In the genomic region with DNA sequence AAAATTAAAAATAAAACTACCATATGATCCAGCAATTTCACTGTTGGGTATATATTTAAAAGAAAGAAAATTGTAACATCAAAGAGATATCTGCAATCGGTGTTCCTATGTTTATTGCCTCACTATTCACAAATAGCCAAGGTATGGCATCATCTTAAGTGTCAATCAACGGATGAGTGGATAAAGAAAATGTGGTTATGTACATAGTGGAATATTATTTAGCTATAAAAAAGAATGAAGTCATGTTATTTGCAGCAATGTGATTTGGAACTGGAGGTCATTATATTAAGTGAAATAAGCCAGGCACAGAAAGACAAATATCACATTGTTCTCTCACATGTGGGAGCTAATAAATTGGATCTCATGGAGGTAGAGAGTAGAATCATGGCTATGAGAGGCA, we compare ENCODE assay signal across 8 cellular contexts.
DNase-seq lines count a peak whose midpoint lies in the region; ATAC-seq, FAIRE-seq and TF ChIP-seq lines count a peak whose summit lies in the region.

No MANE protein-coding gene starts in this region.

- H3K36me3 Mint-ChIP-seq in activated CD4-positive, alpha-beta memory T cell treated with anti-CD3 and anti-CD28 coated beads for 36 hours = no peaks in the 10 kb centered on the region

- DNase-seq in cardiac muscle cell (ENCODE audit: low read depth in 1 of 2, low spot score in 1 of 2) (no peak), heart right ventricle (no peak), upper lobe of right lung (no peak), frontal cortex (ENCODE audit: low spot score in 2 of 2) (no peak), NAMALWA (ENCODE audit: low spot score) (no peak), small intestine (no peak)
- no peak for DNase-seq in activated CD4-positive, alpha-beta memory T cell treated with anti-CD3 and anti-CD28 coated beads for 36 hours

- peaks cover 17% of the 10 kb centered on the region for H3K4me1 Mint-ChIP-seq in activated CD4-positive, alpha-beta memory T cell treated with anti-CD3 and anti-CD28 coated beads for 36 hours (ENCODE audit: low read depth)

- H3K27ac Mint-ChIP-seq in activated CD4-positive, alpha-beta memory T cell treated with anti-CD3 and anti-CD28 coated beads for 36 hours = peak overlapping the region; percentile 23

- peak overlapping the region; percentile 29 for H3K4me3 ChIP-seq in cardiac muscle cell
- H3K4me3 ChIP-seq in heart right ventricle = peak overlapping the region in 5 of 10 donors; percentile 35 to 55 (median 47)
- peak overlapping the region; percentile 56 for H3K4me3 ChIP-seq in iPS-18a (ENCODE audit: low read length)
- peak overlapping the region; percentile 45 for H3K4me3 ChIP-seq in upper lobe of right lung
- H3K4me3 ChIP-seq in small intestine (ENCODE audit: low read depth in 1 of 2, low read length in 2 of 2) = no peak overlapping the region

- FAIRE-seq in frontal cortex (lab: Jason Lieb, UNC) (no peak), small intestine (lab: Jason Lieb, UNC) (no peak)

- CTCF ChIA-PET in activated CD4-positive, alpha-beta memory T cell treated with anti-CD3 and anti-CD28 coated beads for 36 hours (lab: Charles Lee) = interaction anchor here (0.9 to 1.6 kb wide), 4 partner anchors 35 to 90 kb away, joined by 3 to 4 read pairs (median 3); no protein-coding TSS in a partner anchor

- intact Hi-C loops in heart right ventricle (cut with DNase I) (no loop called here), upper lobe of right lung (cut with DNase I) (no loop called here)
- intact Hi-C loops in activated CD4-positive, alpha-beta memory T cell treated with anti-CD3 and anti-CD28 coated beads for 36 hours (cut with micrococcal nuclease) = loop anchor here (2.0 to 5.0 kb wide), 3 partner anchors 33 to 93 kb away; no protein-coding TSS in a partner anchor

- POLR2A ChIA-PET in activated CD4-positive, alpha-beta memory T cell treated with anti-CD3 and anti-CD28 coated beads for 36 hours (lab: Charles Lee) = interaction anchor here (1.3 to 1.4 kb wide), 2 partner anchors 33 to 155 kb away, joined by 4 to 6 read pairs; no protein-coding TSS in a partner anchor

- no peak overlapping the region for H3K27ac ChIP-seq in cardiac muscle cell
- peak overlapping the region in 1 of 10 donors; percentile 51 for H3K27ac ChIP-seq in heart right ventricle
- H3K27ac ChIP-seq in iPS-18a (ENCODE audit: low read length) = no peak overlapping the region
- H3K27ac ChIP-seq in upper lobe of right lung = no peak overlapping the region
- no peak overlapping the region for H3K27ac ChIP-seq in small intestine (ENCODE audit: low read depth in 1 of 2, low read length in 1 of 2)

- no peaks in the 10 kb centered on the region for H3K27me3 ChIP-seq in cardiac muscle cell
- no peaks in the 10 kb centered on the region for H3K27me3 ChIP-seq in heart right ventricle
- H3K27me3 ChIP-seq in iPS-18a (ENCODE audit: control insufficient read depth, insufficient read depth, low read length) = peaks cover 6% of the 10 kb centered on the region
- H3K27me3 ChIP-seq in upper lobe of right lung = no peaks in the 10 kb centered on the region
- H3K27me3 ChIP-seq in small intestine (ENCODE audit: control insufficient read depth in 2 of 2, insufficient read depth in 2 of 2, low read length in 2 of 2) = no peaks in the 10 kb centered on the region

- no peak overlapping the region for H3K9ac ChIP-seq in iPS-18a (ENCODE audit: low read length)

- H3K4me3 Mint-ChIP-seq in activated CD4-positive, alpha-beta memory T cell treated with anti-CD3 and anti-CD28 coated beads for 36 hours = peak overlapping the region; percentile 24

- H3K9me3 ChIP-seq in cardiac muscle cell (ENCODE audit: low read depth) (no peaks in the 10 kb centered on the region), heart right ventricle (no peaks in the 10 kb centered on the region), iPS-18a (ENCODE audit: control insufficient read depth, low read depth, low read length) (no peaks in the 10 kb centered on the region), upper lobe of right lung (no peaks in the 10 kb centered on the region), small intestine (ENCODE audit: control insufficient read depth, low read depth) (no peaks in the 10 kb centered on the region)

- H3K27me3 Mint-ChIP-seq in activated CD4-positive, alpha-beta memory T cell treated with anti-CD3 and anti-CD28 coated beads for 36 hours = no peaks in the 10 kb centered on the region

- 94 to 98% methylated on average over 2 of the region's 2 CpGs for WGBS in heart right ventricle, 2 donors
- WGBS in small intestine, 3 donors = 62 to 83% (median 70%) methylated on average over 2 of the region's 2 CpGs

- ATAC-seq in heart right ventricle (no peak), upper lobe of right lung (no peak)

- TF ChIP-seq CTCF in cardiac muscle cell (IDR thresholded peaks at IDR 0.05; ENCODE audit: low read depth, low read length) (no peak), heart right ventricle (IDR thresholded peaks at IDR 0.05) (no peak), upper lobe of right lung (IDR thresholded peaks at IDR 0.05) (no peak)

- H3K36me3 ChIP-seq in cardiac muscle cell = no peaks in the 10 kb centered on the region
- H3K36me3 ChIP-seq in heart right ventricle = no peaks in the 10 kb centered on the region
- no peaks in the 10 kb centered on the region for H3K36me3 ChIP-seq in iPS-18a (ENCODE audit: control insufficient read depth, low read depth, low read length)
- no peaks in the 10 kb centered on the region for H3K36me3 ChIP-seq in upper lobe of right lung
- no peaks in the 10 kb centered on the region for H3K36me3 ChIP-seq in small intestine (ENCODE audit: control insufficient read depth in 2 of 2, insufficient read depth in 2 of 2, low read length in 2 of 2)

- peaks cover 7% of the 10 kb centered on the region for H3K9me3 Mint-ChIP-seq in activated CD4-positive, alpha-beta memory T cell treated with anti-CD3 and anti-CD28 coated beads for 36 hours

- H3K4me1 ChIP-seq in cardiac muscle cell (ENCODE audit: low read depth) (no peaks in the 10 kb centered on the region), heart right ventricle (peaks cover 0 to 11% (median 0%) of the 10 kb centered on the region in 9 donors), iPS-18a (ENCODE audit: control insufficient read depth, low read depth, low read length) (peaks cover 16% of the 10 kb centered on the region), upper lobe of right lung (no peaks in the 10 kb centered on the region), small intestine (ENCODE audit: control insufficient read depth in 2 of 2, insufficient read depth in 1 of 2, low read depth in 1 of 2, low read length in 1 of 2) (no peaks in the 10 kb centered on the region)

Comparison
In these comparisons a context has a peak if more than half of its experiments do, and no peak if none do; other contexts are left out.
1. H3K4me3 ChIP-seq: peak in cardiac muscle cell (single experiment), iPS-18a (single experiment) and upper lobe of right lung (single experiment); none in small intestine (0 of 2).